17 cellular contexts compared by ENCODE assay signal in the genomic region with DNA sequence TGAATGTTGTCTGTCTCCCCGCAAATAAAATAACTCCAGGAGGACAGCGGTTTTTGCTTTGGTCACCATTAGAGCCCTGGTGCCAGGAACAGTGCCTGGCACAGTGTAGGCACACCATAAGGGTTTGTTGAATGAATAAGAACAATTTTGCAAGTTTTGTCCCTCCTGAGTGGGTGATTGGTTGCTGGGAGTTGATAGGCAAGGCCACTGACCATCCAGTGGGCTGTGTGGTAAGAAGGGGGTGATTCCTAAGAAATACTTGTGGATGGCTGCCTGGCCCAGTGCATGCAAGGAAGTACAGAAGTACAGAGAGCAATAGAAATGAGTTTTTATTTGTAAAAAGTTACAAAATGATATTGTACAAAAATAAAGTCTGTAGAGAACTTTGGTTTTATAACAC. TPM values are rescaled to one million over a fixed set of nuclear protein-coding genes. Genes with fewer than 3 reads are reported as not detected.
DNase-seq lines count a peak whose midpoint lies in the region; ATAC-seq, FAIRE-seq and TF ChIP-seq lines count a peak whose summit lies in the region.
"Had no signal": no experiment of that assay in that cellular context is flagged by ENCODE, and none has a peak within 500 bp of the region (broad histone marks: within the 10 kb centered on the region; RNA-seq: fewer than 3 reads in every experiment).

No MANE protein-coding gene starts in this region.

- TF ChIP-seq POLR2A in K562 (conservative IDR thresholded peaks at IDR 0.05), result no peak

- no peak overlapping the region for H3K4me3 ChIP-seq in K562
- H3K4me3 ChIP-seq in muscle layer of colon (ENCODE audit: low read depth in 1 of 2, low read length in 2 of 2), result no peak overlapping the region

- H3K27me3 Mint-ChIP-seq in HFFc6 (ENCODE audit: insufficient read depth), result peaks cover 3% of the 10 kb centered on the region

- no TSS peak for BruUV-seq in K562 (replicated peaks; lab: Mats Ljungman, UMichigan)

- no peak for FAIRE-seq in K562 (lab: Jason Lieb, UNC)
- FAIRE-seq: GM12892, GM19239 had no signal

- peaks cover 70% of the 10 kb centered on the region for H3K4me1 Mint-ChIP-seq in HFFc6 (ENCODE audit: low read depth)

- no peak overlapping the region for H3K27ac ChIP-seq in K562 (ENCODE audit: extremely low read depth, low read depth, low read length)
- H3K27ac ChIP-seq in muscle layer of colon (ENCODE audit: low read depth, low read length), result peak overlapping the region; percentile 22
- H3K27ac ChIP-seq: C4-2B had no signal

- DNase-seq in AG08395 (ENCODE audit: low spot score) (peak; percentile 37), HFFc6 (no peak), K562 (ENCODE audit: extremely low read depth in 1 of 4, low spot score in 3 of 4) (peak; percentile 5 to 50 (median 32)), Right ventricle myocardium superior (no peak), putamen (ENCODE audit: low spot score) (no peak)
- DNase-seq in activated CD8-positive, alpha-beta memory T cell treated with anti-CD3 and anti-CD28 coated beads for 24 hours, result no peak
- DNase-seq: 8988T, DMS153, GOT3, MV-4-11, NCI-H2227 treated with DMSO at 0.1 percent for 48 hours, NCI-H524 treated with DMSO at 0.1 percent for 48 hours had no signal

- TF ChIP-seq RAD21 in K562 (CRISPR knock-in tag; conservative IDR thresholded peaks at IDR 0.05 in 1 of 2, IDR thresholded peaks at IDR 0.05 in 1 of 2), result no peak

- H3K4me2 ChIP-seq in K562 (ENCODE audit: insufficient read depth, low read length), result no peak overlapping the region

- no peaks in the 10 kb centered on the region for H3K9me3 Mint-ChIP-seq in HFFc6

- CTCF ChIA-PET in K562 (lab: Yijun Ruan, JAX; ENCODE audit: low intra/inter-chr PET ratio), result no interaction called here

- H4K20me1 ChIP-seq in K562 (replicated peaks; ENCODE audit: control insufficient read depth, insufficient read depth, low read length), result no peaks in the 10 kb centered on the region

- no peaks in the 10 kb centered on the region for H3K79me2 ChIP-seq in K562 (ENCODE audit: control insufficient read depth, insufficient read depth, low read length)

- H3K27me3 ChIP-seq in K562 (ENCODE audit: control insufficient read depth in 2 of 2, insufficient read depth in 2 of 2, low read length in 2 of 2) (peaks cover 59 to 64% of the 10 kb centered on the region in 2 experiments), muscle layer of colon (ENCODE audit: control insufficient read depth in 1 of 2, insufficient read depth in 2 of 2, low read length in 2 of 2) (no peaks in the 10 kb centered on the region)

- no peaks in the 10 kb centered on the region for H3K9me3 ChIP-seq in K562 (replicated peaks; ENCODE audit: control insufficient read depth, insufficient read depth, low read depth, low read length)
- H3K9me3 ChIP-seq in muscle layer of colon (ENCODE audit: low read length), result no peaks in the 10 kb centered on the region

- H3K27ac Mint-ChIP-seq in HFFc6, result peak overlapping the region; percentile 97; the same call in 1 of the 2 replicates

- intact Hi-C loops in K562 (cut with micrococcal nuclease), result no loop called here
- intact Hi-C loops in Right ventricle myocardium superior (cut with DNase I), result no loop called here

- H3K36me3 ChIP-seq in K562 (ENCODE audit: control insufficient read depth, insufficient read depth, low read length) (no peaks in the 10 kb centered on the region), muscle layer of colon (ENCODE audit: insufficient read depth, low read length) (peaks cover 20% of the 10 kb centered on the region)

- in situ Hi-C loops in K562 (cut with MboI), result no loop called here

- TF ChIP-seq EP300 in K562 (IDR thresholded peaks at IDR 0.05; ENCODE audit: low read length), result no peak

- peaks cover 33% of the 10 kb centered on the region for H3K36me3 Mint-ChIP-seq in HFFc6 (ENCODE audit: low read depth)

- H3K9me1 ChIP-seq in K562 (ENCODE audit: control insufficient read depth, insufficient read depth, low read length), result no peaks in the 10 kb centered on the region

- H3K9ac ChIP-seq in K562 (ENCODE audit: insufficient read depth in 1 of 2, low read depth in 2 of 2, low read length in 2 of 2) (no peak overlapping the region), muscle layer of colon (ENCODE audit: low read length) (no peak overlapping the region)

- TF ChIP-seq CTCF in HFFc6 (IDR thresholded peaks at IDR 0.05) (no peak), K562 (IDR thresholded peaks at IDR 0.05 in 2 of 3, conservative IDR thresholded peaks at IDR 0.05 in 1 of 3; ENCODE audit: insufficient read depth in 2 of 3, low read depth in 1 of 3, low read length in 3 of 3) (no peak)

- H3K4me1 ChIP-seq in K562 (replicated peaks in 1 of 2; ENCODE audit: control insufficient read depth in 2 of 2, insufficient read depth in 2 of 2, low read length in 2 of 2) (peaks cover 0 to 2% of the 10 kb centered on the region in 2 experiments; a peak in 1 of 5 replicates), muscle layer of colon (ENCODE audit: insufficient read depth, low read length) (peaks cover 31% of the 10 kb centered on the region)

- POLR2A ChIA-PET in K562 (lab: Yijun Ruan, JAX), result interaction anchor here (1.1 kb wide), 1 partner anchor 16 kb away, joined by 7 read pairs; no protein-coding TSS in a partner anchor

- ATAC-seq in K562 (peak; percentile 55; the same call in 2 of the 3 replicates), Right ventricle myocardium superior (ENCODE audit: poor library complexity) (no peak), GM21528 (IDR thresholded peaks at IDR 0.05; ENCODE audit: low FRiP score, unreplicated experiment) (no peak)

- H2AFZ ChIP-seq in K562 (ENCODE audit: low read depth, low read length), result no peak overlapping the region

- H3K4me3 Mint-ChIP-seq in HFFc6, result no peak overlapping the region

- whole genome bisulfite sequencing in K562 (ENCODE audit: insufficient coverage, low coverage, missing lambda C conversion rate), result 0% methylated on average over 2 of the region's 2 CpGs

TF ChIP-seq in K562, 482 proteins besides CTCF, POLR2A, EP300 and RAD21 (continues in another document):
- TF ChIP-seq RBM25 (IDR thresholded peaks at IDR 0.05; ENCODE audit: low read depth, low read length, severe bottlenecking) (peak; percentile 50), ZBTB12 (CRISPR knock-in tag; IDR thresholded peaks at IDR 0.05) (no peak), PBX2 (CRISPR knock-in tag; IDR thresholded peaks at IDR 0.05; ENCODE audit: low read depth) (0 out of 2 replicates have a peak, but pooled peaks have one; percentile 8), PBX2 (tag; conservative IDR thresholded peaks at IDR 0.05; ENCODE audit: low read depth) (peak; percentile 43; the same call in 1 of the 2 replicates), NFYB (IDR thresholded peaks at IDR 0.05; ENCODE audit: extremely low read depth, insufficient read length) (peak; percentile 68), FOS (IDR thresholded peaks at IDR 0.05; ENCODE audit: extremely low read depth, insufficient read length) (peak; percentile 32)

RNA-seq across cellular contexts. Expression of gene GDNF, which starts 27.5 kb away (rescaled TPM):
- total RNA-seq in HFFc6 (2021; fragmentation: NEBNext Ultra II Directional; extraction: Animal tissue kit (Norgen Biotek cat#: 25700)), result 1 to 10 TPM in 5 of 6 experiments, under 1 TPM in 1; 0.85 to 8.3 (median 7.1) TPM
- not detected in 2 replicates for total RNA-seq in K562 (2011; cell fraction: chromatin; rRNA removed; ENCODE audit: low replicate concordance)
- not detected in 2 replicates for total RNA-seq in K562 (2011; cell fraction: nucleolus; rRNA removed)
- not detected in 2 replicates for total RNA-seq in K562 (2011; cell fraction: nucleoplasm; rRNA removed)
- total RNA-seq in K562 (2014; rRNA removed), result not detected in 2 replicates
- total RNA-seq in K562 (2014; rRNA removed; fragmentation: Illumina TruSeq; extraction: Trizol), result not detected in 2 replicates
- total RNA-seq in K562 (2015; rRNA removed; fragmentation: Illumina TruSeq; extraction: Trizol), result not detected in 2 replicates
- total RNA-seq in K562 (2021), result not detected in 2 replicates
- polyA plus RNA-seq in K562 (2011; rRNA removed), result not detected in 2 replicates
- polyA plus RNA-seq in K562 (2011; cell fraction: cytosol; rRNA removed), result not detected in 2 replicates
- polyA plus RNA-seq in K562 (2011; cell fraction: nucleus; rRNA removed), result not detected in 2 replicates
- polyA plus RNA-seq in K562 (2012), result not detected in 2 replicates
- not detected in 2 replicates for polyA plus RNA-seq in K562 (2014; fragmentation: Illumina TruSeq; extraction: Trizol)
- not detected for polyA plus RNA-seq in K562 (2014; fragmentation: Nextera tagmentation; extraction: Ambion mirVana)
- polyA plus RNA-seq in K562 (2014; rRNA removed), result not detected in 2 replicates
- polyA minus RNA-seq in K562 (2011; rRNA and poly(A)+ RNA removed), result not detected in 2 replicates
- polyA minus RNA-seq in K562 (2011; cell fraction: cytosol; rRNA and poly(A)+ RNA removed), result not detected in 2 replicates
- not detected in 2 replicates for polyA minus RNA-seq in K562 (2011; cell fraction: nucleus; rRNA and poly(A)+ RNA removed)
- total RNA-seq in Right ventricle myocardium superior, result not detected

Comparison
In these comparisons a context has a peak if more than half of its experiments do, and no peak if none do; other contexts are left out.
1. DNase-seq: peak in AG08395 (single experiment) and K562 (4 of 4); none in HFFc6 (single experiment), Right ventricle myocardium superior (single experiment), putamen (single experiment) and activated CD8-positive, alpha-beta memory T cell treated with anti-CD3 and anti-CD28 coated beads for 24 hours (single experiment).